8 cellular contexts compared by ENCODE assay signal in the genomic region with DNA sequence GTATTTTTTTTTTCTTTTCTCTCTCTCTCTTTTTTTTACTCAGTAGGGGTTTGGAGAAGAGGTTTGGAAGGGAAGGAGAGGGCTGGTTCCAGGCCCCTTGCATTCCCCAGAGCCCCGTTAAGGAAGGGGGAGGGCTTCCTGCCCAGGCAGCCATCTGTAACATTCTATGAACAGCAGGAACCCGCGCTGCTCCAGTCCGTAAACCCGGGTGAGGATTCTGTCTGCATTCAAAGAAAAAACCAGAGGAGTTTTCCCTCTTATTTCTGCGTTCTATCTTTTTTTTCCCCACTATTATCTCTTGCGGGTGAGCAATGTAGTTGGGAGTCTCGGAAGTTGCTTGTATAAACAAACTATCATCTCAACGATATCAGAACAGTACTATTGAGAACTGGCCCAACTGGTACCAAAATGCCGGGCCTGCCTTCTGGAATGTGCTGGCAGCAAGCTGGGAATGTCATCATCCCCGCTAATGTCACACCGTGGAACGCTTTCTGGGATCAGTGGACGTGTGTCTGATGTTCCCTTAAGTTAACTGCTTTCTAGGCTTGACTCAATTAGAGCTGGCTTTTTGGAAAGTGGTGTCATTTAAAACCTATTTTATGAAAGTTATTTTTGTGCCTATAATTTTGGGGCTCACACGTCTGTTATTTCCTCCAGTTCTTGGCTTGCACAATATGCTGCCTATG.
DNase-seq lines count a peak whose midpoint lies in the region; FAIRE-seq and TF ChIP-seq lines count a peak whose summit lies in the region.
"Had no signal": no experiment of that assay in that cellular context is flagged by ENCODE, and none has a peak within 500 bp of the region (broad histone marks: within the 10 kb centered on the region; RNA-seq: fewer than 3 reads in every experiment).

No MANE protein-coding gene starts in this region.

- H3K27ac ChIP-seq in CD8-positive, alpha-beta memory T cell (ENCODE audit: low read depth, low read length): no peak overlapping the region

- peaks cover 16% of the 10 kb centered on the region for H3K4me1 Mint-ChIP-seq in endothelial cell (ENCODE audit: unreplicated experiment)
- no peaks in the 10 kb centered on the region for H3K4me1 Mint-ChIP-seq in CD8-positive, alpha-beta memory T cell

- H3K9me3 ChIP-seq in CD8-positive, alpha-beta memory T cell (ENCODE audit: low read length): no peaks in the 10 kb centered on the region

- FAIRE-seq in urothelium cell line (lab: Jason Lieb, UNC): peak; percentile 69

- DNase-seq in LHCN-M2 (ENCODE audit: low read depth) (peak; percentile 75), endothelial cell (ENCODE audit: low spot score) (peak; percentile 58), medulla oblongata (ENCODE audit: extremely low spot score) (peak; percentile 15), urothelium cell line (ENCODE audit: low spot score) (peak; percentile 21), mesenteric fat pad (ENCODE audit: low spot score) (no peak), DMS79 (lab: John Stamatoyannopoulos, UW) (no peak)
- no peak for DNase-seq in CD8-positive, alpha-beta memory T cell
- DNase-seq: NCI-H2081 had no signal

- CTCF ChIA-PET in CD8-positive, alpha-beta memory T cell (lab: Charles Lee): no interaction called here

- POLR2A ChIA-PET in CD8-positive, alpha-beta memory T cell (lab: Charles Lee): no interaction called here

- no peaks in the 10 kb centered on the region for H3K4me1 ChIP-seq in CD8-positive, alpha-beta memory T cell (ENCODE audit: insufficient read depth, low read length)

- H3K27ac Mint-ChIP-seq in endothelial cell (ENCODE audit: unreplicated experiment): peak overlapping the region; percentile 96
- no peak overlapping the region for H3K27ac Mint-ChIP-seq in CD8-positive, alpha-beta memory T cell

- H3K27me3 ChIP-seq in CD8-positive, alpha-beta memory T cell (ENCODE audit: insufficient read depth, low read length, poor library complexity, severe bottlenecking): no peaks in the 10 kb centered on the region

- no peak for TF ChIP-seq CTCF in endothelial cell (IDR thresholded peaks at IDR 0.05; ENCODE audit: unreplicated experiment)

- H3K36me3 Mint-ChIP-seq in endothelial cell (ENCODE audit: low read depth, unreplicated experiment): no peaks in the 10 kb centered on the region
- no peaks in the 10 kb centered on the region for H3K36me3 Mint-ChIP-seq in CD8-positive, alpha-beta memory T cell

- peak overlapping the region; percentile 66 for H3K4me3 Mint-ChIP-seq in endothelial cell (ENCODE audit: unreplicated experiment)
- H3K4me3 Mint-ChIP-seq in CD8-positive, alpha-beta memory T cell: no peak overlapping the region

- no peaks in the 10 kb centered on the region for H3K36me3 ChIP-seq in CD8-positive, alpha-beta memory T cell (ENCODE audit: insufficient read depth, low read length)

- no peak overlapping the region for H3K4me3 ChIP-seq in CD8-positive, alpha-beta memory T cell (ENCODE audit: low read length)

- no peaks in the 10 kb centered on the region for H3K27me3 Mint-ChIP-seq in endothelial cell (ENCODE audit: unreplicated experiment)
- no peaks in the 10 kb centered on the region for H3K27me3 Mint-ChIP-seq in CD8-positive, alpha-beta memory T cell

- H3K9me3 Mint-ChIP-seq in endothelial cell (ENCODE audit: unreplicated experiment): no peaks in the 10 kb centered on the region
- peaks cover 1 to 16% (median 3%) of the 10 kb centered on the region in 5 donors for H3K9me3 Mint-ChIP-seq in CD8-positive, alpha-beta memory T cell

Comparison
In these comparisons a context has a peak if more than half of its experiments do, and no peak if none do; other contexts are left out.
1. DNase-seq: peak in LHCN-M2 (single experiment), endothelial cell (single experiment), medulla oblongata (single experiment) and urothelium cell line (single experiment); none in mesenteric fat pad (single experiment), CD8-positive, alpha-beta memory T cell (0 of 5) and DMS79 (single experiment).